In genomic region chr1:234140388-234140787, GRCh38 we compare ENCODE assay signal across 26 cellular contexts.
"Had no signal": no experiment of that assay in that cellular context is flagged by ENCODE, and none has a peak within 500 bp of the region (broad histone marks: within the 10 kb centered on the region; RNA-seq: fewer than 3 reads in every experiment).

No MANE protein-coding gene starts in this region.

- H3K27me3 ChIP-seq: body of pancreas, colonic mucosa, gastroesophageal sphincter, pancreas, right atrium auricular region, thyroid gland, upper lobe of left lung had no signal

- H3K9me3 ChIP-seq: body of pancreas, colonic mucosa, gastroesophageal sphincter, pancreas, right atrium auricular region, stomach, thyroid gland, upper lobe of left lung had no signal

- ATAC-seq: activated CD4-positive, alpha-beta T cell treated with anti-CD3 and anti-CD28 coated beads for 36 hours; activated CD8-positive, alpha-beta memory T cell treated with anti-CD3 and anti-CD28 coated beads, Interleukin-2, amount 10 ng/mL, durations not matched to agents 7 days and 5 days; activated CD8-positive, alpha-beta T cell treated with anti-CD3 and anti-CD28 coated beads, Interleukin-2, amount 10 ng/mL, durations not matched to agents 7 days and 5 days; activated naive CD4-positive, alpha-beta T cell treated with anti-CD3 and anti-CD28 coated beads, Interleukin-2, amount 50 U/mL, for 72 hours; body of pancreas; gastroesophageal sphincter; left colon; pancreas; stimulated activated naive B cell treated with anti-CD40 and anti-IgM and Interleukin-4, amounts not matched to agents 10 μg/mL and 1 μg/mL and 100 μg/mL, for 72 hours had no signal

- H3K27ac ChIP-seq: body of pancreas, cardiac muscle cell, colonic mucosa, gastroesophageal sphincter, pancreas, right atrium auricular region, stomach, thyroid gland, upper lobe of left lung had no signal

- H3K4me1 ChIP-seq: body of pancreas, colonic mucosa, gastroesophageal sphincter, pancreas, right atrium auricular region, stomach, thyroid gland, upper lobe of left lung had no signal

- H3K36me3 ChIP-seq: cardiac muscle cell, colonic mucosa, gastroesophageal sphincter, pancreas, right atrium auricular region, stomach, thyroid gland, upper lobe of left lung had no signal

- DNase-seq: activated CD4-positive, alpha-beta T cell treated with anti-CD3 and anti-CD28 coated beads for 36 hours; activated CD4-positive, CD25-positive, alpha-beta regulatory T cell; activated CD8-positive, alpha-beta memory T cell treated with anti-CD3 and anti-CD28 coated beads, Interleukin-2, amount 10 ng/mL, durations not matched to agents 7 days and 5 days; activated CD8-positive, alpha-beta T cell treated with anti-CD3 and anti-CD28 coated beads, Interleukin-2, amount 10 ng/mL, durations not matched to agents 7 days and 5 days; activated T-cell treated with anti-CD3 and anti-CD28 coated beads, Interleukin-2, amount 50 U/mL, for 48 hours; anterior cingulate cortex; body of pancreas; cerebellar nuclear complex; colonic mucosa; effector CD8-positive, alpha-beta T cell; hippocampal formation; kidney; left colon; naive B cell; nephron progenitor cell; pancreas; stimulated activated CD4-positive, alpha-beta T cell treated with anti-CD3 and anti-CD28 coated beads, Interleukin-15, amount 100 ng/mL, for 24 hours; stimulated activated CD4-positive, alpha-beta T cell treated with anti-CD3 and anti-CD28 coated beads, Interleukin-2, amount 100 ng/mL, for 24 hours; stimulated activated naive B cell treated with anti-CD40 and anti-IgM and Interleukin-4, amounts not matched to agents 10 μg/mL and 1 μg/mL and 100 μg/mL, for 72 hours; stomach; thyroid gland; upper lobe of left lung had no signal

- H3K4me3 ChIP-seq: body of pancreas, cardiac muscle cell, colonic mucosa, gastroesophageal sphincter, pancreas, right atrium auricular region, stomach, thyroid gland, upper lobe of left lung had no signal
